In the genomic region with DNA sequence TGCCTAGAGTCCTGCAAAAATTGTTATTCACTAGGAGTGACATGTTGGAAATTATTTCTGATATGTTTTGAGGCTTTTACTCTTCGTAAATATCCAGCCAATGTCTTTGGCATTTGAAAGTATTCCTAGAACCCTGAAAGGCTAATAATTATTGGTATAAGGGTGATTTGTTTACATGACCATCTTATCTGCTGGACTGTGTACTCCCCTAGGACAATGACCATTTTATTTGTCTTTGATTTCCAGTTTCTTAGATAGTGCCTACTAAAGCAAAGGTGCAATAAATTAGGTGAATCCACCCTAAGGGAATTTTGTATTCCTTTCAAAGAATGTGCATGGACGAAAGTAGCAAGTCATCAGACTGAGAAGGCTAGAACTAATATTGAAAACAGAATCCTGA, we compare ENCODE assay signal across 18 cellular contexts.
A peak's percentile ranks its signal among the peaks of the same experiment; 100 is the strongest.
DNase-seq lines count a peak whose midpoint lies in the region; ATAC-seq and TF ChIP-seq lines count a peak whose summit lies in the region.
"Had no signal": no experiment of that assay in that cellular context is flagged by ENCODE, and none has a peak within 500 bp of the region (broad histone marks: within the 10 kb centered on the region; RNA-seq: fewer than 3 reads in every experiment).

No MANE protein-coding gene starts in this region.

- no peak for ATAC-seq in GM23338
- ATAC-seq in right lobe of liver: peak in 3 of 4 donors; percentile 48 to 66 (median 61)
- no peak for ATAC-seq in GM21526 (IDR thresholded peaks at IDR 0.05; ENCODE audit: low FRiP score, unreplicated experiment)

- peaks cover 4% of the 10 kb centered on the region; the same call in 1 of the 2 replicates for H3K9me2 ChIP-seq in GM23338 (ENCODE audit: insufficient read depth)

- H3K4me1 Mint-ChIP-seq in GM23338: peaks cover 30% of the 10 kb centered on the region
- H3K4me1 Mint-ChIP-seq: CD14-positive monocyte; CD4-positive, alpha-beta memory T cell had no signal

- H3K4me2 ChIP-seq in GM23338: peak overlapping the region; percentile 14; the same call in 1 of the 2 replicates
- H3K4me2 ChIP-seq: BLaER1 treated with 17β-estradiol and CSF1 and Interleukin-3, amounts not matched to agents 10 nM and 100 nM had no signal

- TF ChIP-seq CTCF in GM23338 (conservative IDR thresholded peaks at IDR 0.05; ENCODE audit: low read depth in 2 of 2): no peak
- TF ChIP-seq CTCF in right lobe of liver (IDR thresholded peaks at IDR 0.05): no peak

- H3F3A ChIP-seq in GM23338 (replicated peaks; ENCODE audit: low read depth): no peaks in the 10 kb centered on the region

- WGBS in right lobe of liver (ENCODE audit: insufficient coverage, low coverage, low lambda C conversion rate, missing lambda C conversion rate): 15% methylated on average over 2 of the region's 2 CpGs

- no peak for TF ChIP-seq POLR2A in right lobe of liver (IDR thresholded peaks at IDR 0.05)

- peaks cover 23% of the 10 kb centered on the region for H3K9me3 Mint-ChIP-seq in GM23338

- H3K9me3 ChIP-seq in right lobe of liver: peaks cover 0 to 4% (median 0%) of the 10 kb centered on the region in 4 donors
- H3K9me3 ChIP-seq: BE2C had no signal

- intact Hi-C loops in right lobe of liver (cut with DNase I): no loop called here

- H3K79me2 ChIP-seq in ACC112 (ENCODE audit: control insufficient read depth, insufficient read depth, low read length, unreplicated experiment) (no peaks in the 10 kb centered on the region), GM23338 (replicated peaks; ENCODE audit: insufficient read depth) (no peaks in the 10 kb centered on the region)

- no peak for DNase-seq in GM23338 (ENCODE audit: low spot score)
- DNase-seq in right lobe of liver: no peak
- no peak for DNase-seq in AG20443 (ENCODE audit: low spot score)
- DNase-seq in cerebellar cortex (ENCODE audit: low spot score): no peak
- DNase-seq: AML-193; BE2C; Calu3; CD4-positive, alpha-beta memory T cell; COR-L47; DMS53; DMS79 treated with DMSO at 0.1 percent for 48 hours; GF-D8; H7; HCEC 1CT had no signal

- H3K4me1 ChIP-seq in ACC112 (ENCODE audit: control insufficient read depth, insufficient read depth, low read length, unreplicated experiment): no peaks in the 10 kb centered on the region
- peaks cover 32% of the 10 kb centered on the region for H3K4me1 ChIP-seq in GM23338 (ENCODE audit: insufficient read depth)
- H3K4me1 ChIP-seq in right lobe of liver: no peaks in the 10 kb centered on the region
- H3K4me1 ChIP-seq: BE2C; BLaER1 treated with 17β-estradiol and CSF1 and Interleukin-3, amounts not matched to agents 10 nM and 100 nM had no signal

- H2AFZ ChIP-seq in ACC112 (ENCODE audit: low read length, unreplicated experiment) (peak overlapping the region; percentile 7), GM23338 (no peak overlapping the region)

- H3K36me3 ChIP-seq in ACC112 (ENCODE audit: insufficient read depth, low read length) (no peaks in the 10 kb centered on the region), GM23338 (ENCODE audit: insufficient read depth) (no peaks in the 10 kb centered on the region), right lobe of liver (no peaks in the 10 kb centered on the region)
- H3K36me3 ChIP-seq: BE2C; BLaER1 treated with 17β-estradiol and CSF1 and Interleukin-3, amounts not matched to agents 10 nM and 100 nM had no signal

- H3K4me3 Mint-ChIP-seq in GM23338: no peak overlapping the region
- H3K4me3 Mint-ChIP-seq: CD14-positive monocyte; CD4-positive, alpha-beta memory T cell had no signal

- H4K20me1 ChIP-seq in GM23338 (replicated peaks; ENCODE audit: insufficient read depth): no peaks in the 10 kb centered on the region
- H4K20me1 ChIP-seq: BLaER1 treated with 17β-estradiol and CSF1 and Interleukin-3, amounts not matched to agents 10 nM and 100 nM had no signal

- peaks cover 19% of the 10 kb centered on the region; the same call in 2 of the 3 replicates for H3K36me3 Mint-ChIP-seq in GM23338 (ENCODE audit: low read depth)
- H3K36me3 Mint-ChIP-seq: CD14-positive monocyte; CD4-positive, alpha-beta memory T cell had no signal

- H3K27ac Mint-ChIP-seq in GM23338: peak overlapping the region; percentile 33; the same call in 1 of the 2 replicates
- H3K27ac Mint-ChIP-seq: CD14-positive monocyte; CD4-positive, alpha-beta memory T cell had no signal

- no peak overlapping the region for H3K27ac ChIP-seq in ACC112 (ENCODE audit: low read depth, low read length)
- H3K27ac ChIP-seq in GM23338 (ENCODE audit: low read depth): no peak overlapping the region
- no peak overlapping the region for H3K27ac ChIP-seq in right lobe of liver
- H3K27ac ChIP-seq: BLaER1 treated with 17β-estradiol and CSF1 and Interleukin-3, amounts not matched to agents 10 nM and 100 nM had no signal

- H3K4me3 ChIP-seq in ACC112 (ENCODE audit: low read depth, low read length) (no peak overlapping the region), GM23338 (no peak overlapping the region), right lobe of liver (no peak overlapping the region)
- H3K4me3 ChIP-seq: BLaER1 treated with 17β-estradiol and CSF1 and Interleukin-3, amounts not matched to agents 10 nM and 100 nM had no signal

- no peaks in the 10 kb centered on the region for H3K27me3 Mint-ChIP-seq in GM23338 (ENCODE audit: insufficient read depth, low read depth, poor library complexity)

- H3K27me3 ChIP-seq in ACC112 (ENCODE audit: insufficient read depth, low read length) (no peaks in the 10 kb centered on the region), GM23338 (ENCODE audit: insufficient read depth) (no peaks in the 10 kb centered on the region), right lobe of liver (no peaks in the 10 kb centered on the region)
- H3K27me3 ChIP-seq: BE2C; BLaER1 treated with 17β-estradiol and CSF1 and Interleukin-3, amounts not matched to agents 10 nM and 100 nM had no signal

TF ChIP-seq in GM23338, 12 proteins besides CTCF, POLR2A, EP300 and RAD21:
- TF ChIP-seq ETS1 (IDR thresholded peaks at IDR 0.05) (no peak), CREB1 (CRISPR knock-in tag; IDR thresholded peaks at IDR 0.05; ENCODE audit: low read depth) (no peak)
TF ChIP-seq in GM23338: peak in this region for 0.

Comparison
In these comparisons a context has a peak if more than half of its experiments do, and no peak if none do; other contexts are left out.
1. ATAC-seq: peak in right lobe of liver (3 of 4); none in GM23338 (single experiment) and GM21526 (single experiment).